ENCODE assay signal across 16 cellular contexts in the genomic region with DNA sequence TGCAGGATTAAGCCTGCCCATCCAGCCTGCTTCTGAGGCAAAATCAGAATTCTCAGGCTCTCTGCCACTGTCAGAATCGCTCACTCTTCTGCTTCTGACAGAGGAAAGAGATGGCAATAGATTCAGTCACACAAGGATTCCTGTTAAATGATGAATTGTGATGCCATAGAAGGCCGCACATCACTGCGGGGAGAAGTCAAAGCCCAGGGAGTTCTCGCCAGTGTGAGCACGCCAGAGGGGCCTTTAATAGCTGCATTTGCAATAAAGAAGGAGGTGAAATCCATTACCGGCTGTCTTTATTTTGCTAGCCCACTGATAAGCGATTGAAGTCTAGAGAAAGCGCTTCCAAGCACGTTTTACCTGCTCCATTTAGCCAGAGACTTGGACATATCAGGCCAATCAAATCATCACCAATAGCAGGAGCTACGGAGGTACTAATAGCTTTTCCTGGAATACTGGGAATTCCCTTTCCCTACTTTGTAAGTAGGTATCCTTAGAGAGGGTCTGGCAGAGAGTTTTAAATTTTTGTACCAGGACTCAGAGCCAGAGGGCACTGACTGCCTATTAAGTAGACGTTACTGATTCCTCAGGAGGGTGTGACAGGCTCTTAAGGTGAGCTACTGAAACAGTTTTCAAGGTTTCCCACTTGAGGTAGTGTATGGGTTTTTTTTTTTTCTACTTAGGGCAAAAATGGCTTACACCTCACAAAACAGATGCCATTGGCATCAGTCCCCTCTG. TPM values are rescaled to one million over a fixed set of nuclear protein-coding genes. Genes with fewer than 3 reads are reported as not detected.
A peak's percentile ranks its signal among the peaks of the same experiment; 100 is the strongest.
DNase-seq lines count a peak whose midpoint lies in the region; ATAC-seq and TF ChIP-seq lines count a peak whose summit lies in the region.
"Had no signal": no experiment of that assay in that cellular context is flagged by ENCODE, and none has a peak within 500 bp of the region (broad histone marks: within the 10 kb centered on the region; RNA-seq: fewer than 3 reads in every experiment).

No MANE protein-coding gene starts in this region.

- in situ Hi-C loops in Panc1 (cut with HindIII; ENCODE audit: low pct_unique_long_range_greater_than_20kb, low sequenced_read_pairs): no loop called here

- peaks cover 42 to 68% (median 54%) of the 10 kb centered on the region in 10 experiments for H3K4me1 ChIP-seq in BLaER1 treated with 17β-estradiol and CSF1 and Interleukin-3, amounts not matched to agents 10 nM and 100 nM
- H3K4me1 ChIP-seq in Panc1 (ENCODE audit: control insufficient read depth, insufficient read depth, low read length): peaks cover 15% of the 10 kb centered on the region
- peaks cover 22% of the 10 kb centered on the region for H3K4me1 ChIP-seq in lower lobe of right lung
- H3K4me1 ChIP-seq in prostate gland (replicated peaks): no peaks in the 10 kb centered on the region

- peak overlapping the region in 1 of 11 experiments; percentile 13; a peak in 1 of 22 replicates for H3K27ac ChIP-seq in BLaER1 treated with 17β-estradiol and CSF1 and Interleukin-3, amounts not matched to agents 10 nM and 100 nM
- H3K27ac ChIP-seq in Panc1 (ENCODE audit: low read length) (peak overlapping the region; percentile 74), lower lobe of right lung (no peak overlapping the region), prostate gland (no peak overlapping the region)
- H3K27ac ChIP-seq: thyroid gland had no signal

- ATAC-seq in HG03095 (IDR thresholded peaks at IDR 0.05; ENCODE audit: unreplicated experiment): peak; percentile 9
- peak; percentile 28; the same call in 1 of the 2 replicates for ATAC-seq in Panc1
- peak; percentile 77 to 83 for ATAC-seq in lower lobe of right lung
- no peak for ATAC-seq in GM18505 (IDR thresholded peaks at IDR 0.05; ENCODE audit: unreplicated experiment)
- ATAC-seq in Right ventricle myocardium inferior: no peak
- ATAC-seq: left lobe of liver had no signal

- TF ChIP-seq POLR2A in GM18505 (IDR thresholded peaks at IDR 0.05; ENCODE audit: borderline replicate concordance, extremely low read depth, insufficient read depth, insufficient read length): no peak
- TF ChIP-seq POLR2A in prostate gland (IDR thresholded peaks at IDR 0.05): no peak

- peak overlapping the region; percentile 55 to 86 (median 72) for H3K4me2 ChIP-seq in BLaER1 treated with 17β-estradiol and CSF1 and Interleukin-3, amounts not matched to agents 10 nM and 100 nM

- intact Hi-C loops in Panc1 (cut with micrococcal nuclease; ENCODE audit: unreplicated experiment): no loop called here
- intact Hi-C loops in lower lobe of right lung (cut with DNase I): no loop called here
- intact Hi-C loops in Right ventricle myocardium inferior (cut with DNase I): loop anchor here (10.0 kb wide), 1 partner anchor 926 kb away; no protein-coding TSS in a partner anchor
- intact Hi-C loops in prostate gland (cut with DNase I): no loop called here

- H4K20me1 ChIP-seq in BLaER1 treated with 17β-estradiol and CSF1 and Interleukin-3, amounts not matched to agents 10 nM and 100 nM: no peaks in the 10 kb centered on the region

- CTCF ChIA-PET in Panc1 (lab: Charles Lee): no interaction called here

- TF ChIP-seq CTCF in Panc1 (IDR thresholded peaks at IDR 0.05): peak; percentile 24
- TF ChIP-seq CTCF in lower lobe of right lung (IDR thresholded peaks at IDR 0.05): no peak
- TF ChIP-seq CTCF in prostate gland (IDR thresholded peaks at IDR 0.05): peak in 1 of 4 experiments; percentile 8

- peak overlapping the region in 6 of 11 experiments; percentile 1 to 20 (median 10); a peak in 3 of 22 replicates for H3K9ac ChIP-seq in BLaER1 treated with 17β-estradiol and CSF1 and Interleukin-3, amounts not matched to agents 10 nM and 100 nM

- no peaks in the 10 kb centered on the region for H3K27me3 ChIP-seq in BLaER1 treated with 17β-estradiol and CSF1 and Interleukin-3, amounts not matched to agents 10 nM and 100 nM
- H3K27me3 ChIP-seq in Panc1 (ENCODE audit: control insufficient read depth, insufficient read depth, low read length) (no peaks in the 10 kb centered on the region), lower lobe of right lung (ENCODE audit: low read depth) (no peaks in the 10 kb centered on the region), prostate gland (replicated peaks; ENCODE audit: insufficient read depth) (no peaks in the 10 kb centered on the region)
- H3K27me3 ChIP-seq: BE2C, thyroid gland had no signal

- DNase-seq in Panc1 (ENCODE audit: low read depth, low spot score) (no peak), lower lobe of right lung (no peak), NCI-H2029 treated with DMSO at 0.1 percent for 48 hours (lab: John Stamatoyannopoulos, UW) (no peak), Right ventricle myocardium inferior (ENCODE audit: missing footprints) (no peak), prostate gland (ENCODE audit: low spot score) (no peak)
- DNase-seq: activated CD4-positive, alpha-beta T cell treated with anti-CD3 and anti-CD28 coated beads, Interleukin-2, amount 50 U/mL, for 1 hour; BE2C; cerebellar nuclear complex; endodermal cell; NCI-H146; small intestine; thyroid gland had no signal

- no TSS peak for BruUV-seq in Panc1 (replicated peaks; lab: Mats Ljungman, UMichigan)

- H3K4me3 ChIP-seq in BLaER1 treated with 17β-estradiol and CSF1 and Interleukin-3, amounts not matched to agents 10 nM and 100 nM: no peak overlapping the region
- no peak overlapping the region for H3K4me3 ChIP-seq in Panc1 (ENCODE audit: low read depth in 2 of 2, low read length in 2 of 2)
- H3K4me3 ChIP-seq in lower lobe of right lung: no peak overlapping the region
- no peak overlapping the region for H3K4me3 ChIP-seq in prostate gland
- H3K4me3 ChIP-seq: thyroid gland had no signal

- WGBS in prostate gland: 80% methylated on average over 11 of the region's 11 CpGs

- H3K9me3 ChIP-seq in BLaER1 treated with 17β-estradiol and CSF1 and Interleukin-3, amounts not matched to agents 10 nM and 100 nM (replicated peaks in 1 of 11): no peaks in the 10 kb centered on the region
- no peaks in the 10 kb centered on the region for H3K9me3 ChIP-seq in Panc1 (ENCODE audit: control insufficient read depth, insufficient read depth, low read depth, low read length)
- H3K9me3 ChIP-seq in lower lobe of right lung: no peaks in the 10 kb centered on the region
- no peaks in the 10 kb centered on the region for H3K9me3 ChIP-seq in prostate gland
- H3K9me3 ChIP-seq: BE2C, thyroid gland had no signal

- POLR2A ChIA-PET in Panc1 (lab: Charles Lee): no interaction called here

- no peaks in the 10 kb centered on the region for H3K36me3 ChIP-seq in BLaER1 treated with 17β-estradiol and CSF1 and Interleukin-3, amounts not matched to agents 10 nM and 100 nM
- H3K36me3 ChIP-seq in Panc1 (ENCODE audit: control insufficient read depth, insufficient read depth, low read length) (no peaks in the 10 kb centered on the region), lower lobe of right lung (no peaks in the 10 kb centered on the region), prostate gland (no peaks in the 10 kb centered on the region)
- H3K36me3 ChIP-seq: BE2C, thyroid gland had no signal

RNA-seq across cellular contexts. Expression of a gene that starts 10.1 kb away (rescaled TPM):
- 45.0 TPM for total RNA-seq in Panc1 (2021; ENCODE audit: unreplicated experiment)
- 28.9 TPM for polyA plus RNA-seq in Panc1 (2012; ENCODE audit: insufficient read length)
- 24.6 TPM for total RNA-seq in lower lobe of right lung
- total RNA-seq in Right ventricle myocardium inferior: 10.1 TPM
- total RNA-seq in prostate gland: 10 to 100 TPM; 24.8 to 33.0 TPM

Comparison
In these comparisons a context has a peak if more than half of its experiments do, and no peak if none do; other contexts are left out.
1. ATAC-seq: peak in HG03095 (single experiment), Panc1 (single experiment) and lower lobe of right lung (2 of 2); none in GM18505 (single experiment) and Right ventricle myocardium inferior (single experiment).